Comparison of ENCODE assay signal across 33 cellular contexts in genomic region chr9:494764-495163, GRCh38.
"Had no signal": no experiment of that assay in that cellular context is flagged by ENCODE, and none has a peak within 500 bp of the region (broad histone marks: within the 10 kb centered on the region; RNA-seq: fewer than 3 reads in every experiment).

No MANE protein-coding gene starts in this region.

- H3K4me3 ChIP-seq: ascending aorta, breast epithelium, cardiac muscle cell, coronary artery, dorsolateral prefrontal cortex had no signal

- H3K27me3 ChIP-seq: ascending aorta, breast epithelium, cardiac muscle cell had no signal

- H3K9me3 ChIP-seq: ascending aorta, breast epithelium had no signal

- H3K4me1 Mint-ChIP-seq: activated CD4-positive, alpha-beta T cell treated with anti-CD3 and anti-CD28 coated beads for 36 hours; activated CD4-positive, alpha-beta T cell treated with anti-CD3 and anti-CD28 coated beads, Interleukin-2, amount 10 ng/mL, durations not matched to agents 24 days and 14 days; activated CD8-positive, alpha-beta memory T cell treated with anti-CD3 and anti-CD28 coated beads, Interleukin-2, amount 10 ng/mL, durations not matched to agents 7 days and 5 days; activated naive CD4-positive, alpha-beta T cell treated with anti-CD3 and anti-CD28 coated beads, Interleukin-2, amount 10 ng/mL, durations not matched to agents 7 days and 5 days; activated naive CD8-positive, alpha-beta T cell treated with anti-CD3 and anti-CD28 coated beads, Interleukin-2, amount 10 ng/mL, durations not matched to agents 7 days and 5 days; brain; T-helper 17 cell had no signal

- H3K36me3 Mint-ChIP-seq: activated CD4-positive, alpha-beta memory T cell treated with anti-CD3 and anti-CD28 coated beads for 36 hours; activated CD8-positive, alpha-beta memory T cell treated with anti-CD3 and anti-CD28 coated beads, Interleukin-2, amount 10 ng/mL, durations not matched to agents 7 days and 5 days; activated naive CD4-positive, alpha-beta T cell treated with anti-CD3 and anti-CD28 coated beads, Interleukin-2, amount 10 ng/mL, durations not matched to agents 7 days and 5 days; activated naive CD4-positive, alpha-beta T cell treated with anti-CD3 and anti-CD28 coated beads, Interleukin-2, amount 50 U/mL, for 72 hours; activated naive CD8-positive, alpha-beta T cell treated with anti-CD3 and anti-CD28 coated beads, Interleukin-2, amount 10 ng/mL, durations not matched to agents 7 days and 5 days; brain had no signal

- H3K27me3 Mint-ChIP-seq: activated CD4-positive, alpha-beta memory T cell treated with anti-CD3 and anti-CD28 coated beads for 36 hours had no signal

- H3K27ac Mint-ChIP-seq: activated CD4-positive, alpha-beta memory T cell treated with anti-CD3 and anti-CD28 coated beads for 36 hours; activated CD4-positive, alpha-beta T cell treated with anti-CD3 and anti-CD28 coated beads for 36 hours; activated CD4-positive, alpha-beta T cell treated with anti-CD3 and anti-CD28 coated beads, Interleukin-2, amount 10 ng/mL, durations not matched to agents 24 days and 14 days; activated CD8-positive, alpha-beta memory T cell treated with anti-CD3 and anti-CD28 coated beads, Interleukin-2, amount 10 ng/mL, durations not matched to agents 7 days and 5 days; activated CD8-positive, alpha-beta T cell treated with anti-CD3 and anti-CD28 coated beads, Interleukin-2, amount 10 ng/mL, durations not matched to agents 7 days and 5 days; activated naive CD4-positive, alpha-beta T cell treated with anti-CD3 and anti-CD28 coated beads, Interleukin-2, amount 10 ng/mL, durations not matched to agents 7 days and 5 days; activated naive CD4-positive, alpha-beta T cell treated with anti-CD3 and anti-CD28 coated beads, Interleukin-2, amount 50 U/mL, for 72 hours; activated naive CD8-positive, alpha-beta T cell treated with anti-CD3 and anti-CD28 coated beads, Interleukin-2, amount 10 ng/mL, durations not matched to agents 7 days and 5 days; activated T-helper 1 cell treated with anti-CD3 and anti-CD28 coated beads, Interleukin-12 subunit alpha, Interleukin-12 subunit beta, Interleukin-2, Interleukin-4 antibody, amounts not matched to agents 30 ng/mL and 10 ng/mL and 1 ng/mL, durations not matched to agents 14 hours and 24 hours and 36 hours; activated T-helper 2 cell treated with anti-CD3 and anti-CD28 coated beads, Interferon-gamma antibody, Interleukin-2, Interleukin-4, amounts not matched to agents 10 μg/mL and 5 μg/mL and 100 μg/mL, durations not matched to agents 14 hours and 24 hours and 36 hours; brain; dendritic cell treated with granulocyte-macrophage colony-stimulating factor and Interleukin-4, amounts not matched to agents 40 ng/mL and 50 ng/mL, for 4 days; endodermal cell; T-helper 17 cell; T-helper 2 cell treated with Interferon-gamma antibody and Interleukin-4, amounts not matched to agents 5 μg/mL and 100 μg/mL, for 36 hours had no signal

- H3K27ac ChIP-seq: ascending aorta, breast epithelium, cardiac muscle cell, coronary artery, dorsolateral prefrontal cortex had no signal

- H3K4me3 Mint-ChIP-seq: activated CD4-positive, alpha-beta memory T cell treated with anti-CD3 and anti-CD28 coated beads for 36 hours; activated CD4-positive, alpha-beta T cell treated with anti-CD3 and anti-CD28 coated beads for 36 hours; activated CD4-positive, alpha-beta T cell treated with anti-CD3 and anti-CD28 coated beads, Interleukin-2, amount 10 ng/mL, durations not matched to agents 24 days and 14 days; activated CD8-positive, alpha-beta memory T cell treated with anti-CD3 and anti-CD28 coated beads, Interleukin-2, amount 10 ng/mL, durations not matched to agents 7 days and 5 days; activated CD8-positive, alpha-beta T cell treated with anti-CD3 and anti-CD28 coated beads, Interleukin-2, amount 10 ng/mL, durations not matched to agents 7 days and 5 days; activated naive CD4-positive, alpha-beta T cell treated with anti-CD3 and anti-CD28 coated beads, Interleukin-2, amount 10 ng/mL, durations not matched to agents 7 days and 5 days; activated naive CD8-positive, alpha-beta T cell treated with anti-CD3 and anti-CD28 coated beads, Interleukin-2, amount 10 ng/mL, durations not matched to agents 7 days and 5 days; activated T-helper 1 cell treated with anti-CD3 and anti-CD28 coated beads, Interleukin-12 subunit alpha, Interleukin-12 subunit beta, Interleukin-2, Interleukin-4 antibody, amounts not matched to agents 30 ng/mL and 10 ng/mL and 1 ng/mL, durations not matched to agents 14 hours and 24 hours and 36 hours; brain; dendritic cell treated with granulocyte-macrophage colony-stimulating factor and Interleukin-4, amounts not matched to agents 40 ng/mL and 50 ng/mL, for 4 days; endodermal cell; T-helper 17 cell; T-helper 2 cell treated with Interferon-gamma antibody and Interleukin-4, amounts not matched to agents 5 μg/mL and 100 μg/mL, for 36 hours had no signal

- H3K4me1 ChIP-seq: ascending aorta, breast epithelium had no signal

- ATAC-seq: activated CD4-positive, alpha-beta T cell treated with anti-CD3 and anti-CD28 coated beads for 36 hours; activated CD8-positive, alpha-beta memory T cell treated with anti-CD3 and anti-CD28 coated beads, Interleukin-2, amount 10 ng/mL, durations not matched to agents 7 days and 5 days; activated CD8-positive, alpha-beta T cell treated with anti-CD3 and anti-CD28 coated beads, Interleukin-2, amount 10 ng/mL, durations not matched to agents 7 days and 5 days; activated naive CD4-positive, alpha-beta T cell treated with anti-CD3 and anti-CD28 coated beads, Interleukin-2, amount 50 U/mL, for 72 hours; T-helper 17 cell had no signal

- H3K9me3 Mint-ChIP-seq: activated CD4-positive, alpha-beta memory T cell treated with anti-CD3 and anti-CD28 coated beads for 36 hours; activated CD4-positive, alpha-beta T cell treated with anti-CD3 and anti-CD28 coated beads, Interleukin-2, amount 10 ng/mL, durations not matched to agents 24 days and 14 days; activated naive CD4-positive, alpha-beta T cell treated with anti-CD3 and anti-CD28 coated beads, Interleukin-2, amount 10 ng/mL, durations not matched to agents 7 days and 5 days; activated naive CD4-positive, alpha-beta T cell treated with anti-CD3 and anti-CD28 coated beads, Interleukin-2, amount 50 U/mL, for 72 hours; activated naive CD8-positive, alpha-beta T cell treated with anti-CD3 and anti-CD28 coated beads, Interleukin-2, amount 10 ng/mL, durations not matched to agents 7 days and 5 days; activated T-helper 1 cell treated with anti-CD3 and anti-CD28 coated beads, Interleukin-12 subunit alpha, Interleukin-12 subunit beta, Interleukin-2, Interleukin-4 antibody, amounts not matched to agents 30 ng/mL and 10 ng/mL and 1 ng/mL, durations not matched to agents 14 hours and 24 hours and 36 hours; activated T-helper 2 cell treated with anti-CD3 and anti-CD28 coated beads, Interferon-gamma antibody, Interleukin-2, Interleukin-4, amounts not matched to agents 10 μg/mL and 5 μg/mL and 100 μg/mL, durations not matched to agents 14 hours and 24 hours and 36 hours; dendritic cell treated with granulocyte-macrophage colony-stimulating factor and Interleukin-4, amounts not matched to agents 40 ng/mL and 50 ng/mL, for 4 days; endodermal cell; T-helper 2 cell treated with Interferon-gamma antibody and Interleukin-4, amounts not matched to agents 5 μg/mL and 100 μg/mL, for 36 hours had no signal

- DNase-seq: activated CD4-positive, alpha-beta memory T cell treated with anti-CD3 and anti-CD28 coated beads for 36 hours; activated CD4-positive, alpha-beta T cell treated with anti-CD3 and anti-CD28 coated beads for 36 hours; activated CD4-positive, alpha-beta T cell treated with anti-CD3 and anti-CD28 coated beads, Interleukin-2, amount 10 ng/mL, durations not matched to agents 24 days and 14 days; activated CD4-positive, CD25-positive, alpha-beta regulatory T cell; activated CD4-positive, CD25-positive, alpha-beta regulatory T cell treated with anti-CD3 and anti-CD28 coated beads, Interleukin-2, amount 50 U/mL, for 72 hours; activated CD8-positive, alpha-beta memory T cell treated with anti-CD3 and anti-CD28 coated beads, Interleukin-2, amount 10 ng/mL, durations not matched to agents 7 days and 5 days; activated CD8-positive, alpha-beta memory T cell treated with anti-CD3 and anti-CD28 coated beads, Interleukin-2, amount 50 U/mL, for 4 hours; activated CD8-positive, alpha-beta T cell treated with anti-CD3 and anti-CD28 coated beads, Interleukin-2, amount 10 ng/mL, durations not matched to agents 7 days and 5 days; activated gamma-delta T cell; activated naive CD4-positive, alpha-beta T cell; activated naive CD4-positive, alpha-beta T cell treated with anti-CD3 and anti-CD28 coated beads, Interleukin-2, amount 10 ng/mL, durations not matched to agents 7 days and 5 days; activated naive CD8-positive, alpha-beta T cell treated with anti-CD3 and anti-CD28 coated beads, Interleukin-2, amount 10 ng/mL, durations not matched to agents 7 days and 5 days; activated T-cell treated with anti-CD3 and anti-CD28 coated beads, Interleukin-2, amount 50 U/mL, for 1 hour; activated T-cell treated with anti-CD3 and anti-CD28 coated beads, Interleukin-2, amount 50 U/mL, for 48 hours; central memory CD4-positive, alpha-beta T cell; dorsolateral prefrontal cortex; effector memory CD4-positive, alpha-beta T cell; endodermal cell; foreskin fibroblast; head of caudate nucleus; T-helper 1 cell; T-helper 17 cell; T1000 had no signal

- H3K36me3 ChIP-seq: ascending aorta, breast epithelium, cardiac muscle cell had no signal
